In genomic region chr22:50525104-50525958, GRCh38 we compare ENCODE assay signal across 8 cellular contexts. TPM values are rescaled to one million over a fixed set of nuclear protein-coding genes. Genes with fewer than 3 reads are reported as not detected.
DNase-seq lines count a peak whose midpoint lies in the region; ATAC-seq and TF ChIP-seq lines count a peak whose summit lies in the region.

A gene with protein sequence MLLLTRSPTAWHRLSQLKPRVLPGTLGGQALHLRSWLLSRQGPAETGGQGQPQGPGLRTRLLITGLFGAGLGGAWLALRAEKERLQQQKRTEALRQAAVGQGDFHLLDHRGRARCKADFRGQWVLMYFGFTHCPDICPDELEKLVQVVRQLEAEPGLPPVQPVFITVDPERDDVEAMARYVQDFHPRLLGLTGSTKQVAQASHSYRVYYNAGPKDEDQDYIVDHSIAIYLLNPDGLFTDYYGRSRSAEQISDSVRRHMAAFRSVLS (minus strand): TSS chr22:50525598. CDS start chr22:50524411, 1,187 bp downstream.

- H3K4me3 Mint-ChIP-seq in endodermal cell, result peak within 1 kb of the TSS; percentile 70
- peak within 1 kb of the TSS; percentile 80 for H3K4me3 Mint-ChIP-seq in mesothelial cell of epicardium

- 0 to 2% methylated on average over 51 to 99 of the region's 99 CpGs for WGBS in endodermal cell (ENCODE audit: insufficient coverage in 1 of 2, insufficient read length in 1 of 2), 2 experiments

- H3K36me3 Mint-ChIP-seq in endodermal cell (ENCODE audit: low read depth) (peaks cover 8% of the 10 kb centered on the region), mesothelial cell of epicardium (no peaks in the 10 kb centered on the region)

- H3K27ac ChIP-seq in endodermal cell (ENCODE audit: low read depth, low read length), result peak within 1 kb of the TSS; percentile 87

- no peaks in the 10 kb centered on the region for H3K9me3 Mint-ChIP-seq in endodermal cell
- no peaks in the 10 kb centered on the region for H3K9me3 Mint-ChIP-seq in mesothelial cell of epicardium

- H3K4me1 Mint-ChIP-seq in endodermal cell (peaks cover 9% of the 10 kb centered on the region), mesothelial cell of epicardium (peaks cover 14% of the 10 kb centered on the region)

- DNase-seq in COLO668 (lab: John Stamatoyannopoulos, UW; ENCODE audit: unreplicated experiment) (peak; percentile 98), HT1080 (ENCODE audit: low read depth) (peak; percentile 94), NOMO-1 treated with DMSO at 0.1 percent for 48 hours (lab: John Stamatoyannopoulos, UW; ENCODE audit: unreplicated experiment) (peak; percentile 94), endodermal cell (peak; percentile 98), mesothelial cell of epicardium (ENCODE audit: low spot score in 2 of 2, unreplicated experiment in 2 of 2) (peak; percentile 96 to 99)
- peak; percentile 93 for DNase-seq in activated CD8-positive, alpha-beta memory T cell treated with anti-CD3 and anti-CD28 coated beads, Interleukin-2, amount 50 U/mL, for 1 hour (ENCODE audit: extremely low read depth)
- DNase-seq in stimulated activated CD8-positive, alpha-beta memory T cell treated with anti-CD3 and anti-CD28 coated beads, Interleukin-15, amount 100 ng/mL, for 4 hours (ENCODE audit: low read depth in 2 of 2), result peak; percentile 96 to 97

- H3K27ac Mint-ChIP-seq in endodermal cell (peak within 1 kb of the TSS; percentile 87), mesothelial cell of epicardium (peak within 1 kb of the TSS; percentile 90)

- peak within 1 kb of the TSS; percentile 75 for H3K9ac ChIP-seq in endodermal cell (ENCODE audit: extremely low read depth, low read length, poor library complexity, severe bottlenecking)

- H3K4me3 ChIP-seq in endodermal cell (ENCODE audit: low read length), result peak within 1 kb of the TSS; percentile 88

- H3K4me1 ChIP-seq in endodermal cell (ENCODE audit: control insufficient read depth, insufficient read depth, low read length), result no peaks in the 10 kb centered on the region

- peak; percentile 34 for ATAC-seq in GM19467 (IDR thresholded peaks at IDR 0.05; ENCODE audit: unreplicated experiment)

- TF ChIP-seq CTCF in endodermal cell (conservative IDR thresholded peaks at IDR 0.05) (peak; percentile 73), mesothelial cell of epicardium (IDR thresholded peaks at IDR 0.05; ENCODE audit: unreplicated experiment) (no peak)

- H3K27me3 Mint-ChIP-seq in endodermal cell (ENCODE audit: insufficient read depth) (peaks cover 32% of the 10 kb centered on the region), mesothelial cell of epicardium (ENCODE audit: low read depth) (peaks cover 21% of the 10 kb centered on the region)

- H3K9me3 ChIP-seq in endodermal cell (ENCODE audit: control insufficient read depth, low read length), result no peaks in the 10 kb centered on the region

- H3K36me3 ChIP-seq in endodermal cell (ENCODE audit: control insufficient read depth, insufficient read depth, low read length), result peaks cover 16% of the 10 kb centered on the region

- peaks cover 24% of the 10 kb centered on the region for H3K27me3 ChIP-seq in endodermal cell (ENCODE audit: control insufficient read depth, insufficient read depth, low read length, poor library complexity, severe bottlenecking)

RNA-seq across cellular contexts. Expression of the gene that starts here (rescaled TPM):
- 6.4 and 7.7 TPM in 2 replicates for total RNA-seq in HT1080 (2014; rRNA removed; shearing (Covaris generic))
- polyA plus RNA-seq in HT1080 (2015; cell fraction: cytosol; rRNA removed), result 2.4 and 3.7 TPM in 2 replicates
- 1.1 and 3.5 TPM in 2 replicates for polyA plus RNA-seq in HT1080 (2015; cell fraction: nucleus; rRNA removed)
- total RNA-seq in endodermal cell (1 to 10 TPM in 1 of 2 donors, under 1 TPM in 1; 0.89 to 2.3 TPM), mesothelial cell of epicardium (0.65 to 5.0 TPM (median 2.4 TPM) in 3 replicates)
- polyA plus RNA-seq in endodermal cell (2013, experiment 1 of 2), result 2.3 TPM
- 0.91 TPM for polyA plus RNA-seq in endodermal cell (2013, experiment 2 of 2)

Comparison
In these comparisons a context has a peak if more than half of its experiments do, and no peak if none do; other contexts are left out.
1. Peak in every context shown above with its lines: DNase-seq, ATAC-seq, H3K4me3 ChIP-seq and H3K27ac ChIP-seq.